ENCODE assay signal across 10 cellular contexts in the genomic region with DNA sequence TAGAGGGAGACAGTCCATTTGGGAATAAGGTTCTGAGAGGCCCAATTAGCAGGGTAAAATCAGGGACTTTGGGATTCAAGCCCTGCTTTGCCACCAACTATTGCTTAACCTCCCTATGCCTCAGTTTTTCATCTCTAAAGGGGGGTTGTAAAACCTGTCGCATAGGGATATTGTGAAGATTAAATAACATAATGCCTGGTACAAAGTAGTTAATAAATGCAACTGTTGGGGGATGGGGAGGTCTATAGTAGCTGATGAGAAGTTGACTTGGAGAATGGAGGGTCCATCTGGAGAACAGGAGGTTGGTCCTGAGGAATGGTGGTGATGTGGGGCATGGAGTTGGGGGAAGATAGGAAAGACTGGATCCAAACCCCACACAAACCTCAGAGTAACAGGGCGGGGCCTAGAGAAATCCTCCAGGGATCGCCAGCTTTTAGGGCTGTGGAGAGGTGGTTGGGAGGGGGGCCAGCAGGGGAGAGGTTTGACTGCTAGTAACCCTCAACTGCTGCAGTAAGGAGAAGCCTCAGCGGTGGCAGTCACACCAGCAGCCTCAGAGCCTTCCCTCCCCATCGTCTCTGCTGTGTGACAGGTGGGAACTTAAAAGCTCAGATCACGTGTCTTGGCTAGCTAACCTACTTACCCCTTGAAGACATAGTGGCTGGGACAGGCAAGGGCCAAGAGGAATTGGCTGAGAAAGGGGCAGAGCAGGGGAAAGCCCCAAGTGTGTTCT. TPM values are rescaled to one million over a fixed set of nuclear protein-coding genes. Genes with fewer than 3 reads are reported as not detected.
A peak's percentile ranks its signal among the peaks of the same experiment; 100 is the strongest.
DNase-seq lines count a peak whose midpoint lies in the region; ATAC-seq and TF ChIP-seq lines count a peak whose summit lies in the region.
"Had no signal": no experiment of that assay in that cellular context is flagged by ENCODE, and none has a peak within 500 bp of the region (broad histone marks: within the 10 kb centered on the region; RNA-seq: fewer than 3 reads in every experiment).

No MANE protein-coding gene starts in this region.

- H3K27ac ChIP-seq in endodermal cell (ENCODE audit: low read depth, low read length): no peak overlapping the region
- H3K27ac ChIP-seq in thymus (ENCODE audit: low read depth): peak overlapping the region; percentile 56
- H3K27ac ChIP-seq: esophagus squamous epithelium had no signal

- no peak overlapping the region for H3K9ac ChIP-seq in endodermal cell (ENCODE audit: extremely low read depth, low read length, poor library complexity, severe bottlenecking)

- no peaks in the 10 kb centered on the region for H3K36me3 Mint-ChIP-seq in activated naive CD8-positive, alpha-beta T cell
- no peaks in the 10 kb centered on the region for H3K36me3 Mint-ChIP-seq in activated naive CD8-positive, alpha-beta T cell treated with anti-CD3 and anti-CD28 coated beads for 36 hours
- H3K36me3 Mint-ChIP-seq in endodermal cell (ENCODE audit: low read depth): no peaks in the 10 kb centered on the region

- H3K9me3 ChIP-seq in endodermal cell (ENCODE audit: control insufficient read depth, low read length) (no peaks in the 10 kb centered on the region), thymus (ENCODE audit: control insufficient read depth) (no peaks in the 10 kb centered on the region)
- H3K9me3 ChIP-seq: esophagus squamous epithelium had no signal

- H3K27me3 ChIP-seq in endodermal cell (ENCODE audit: control insufficient read depth, insufficient read depth, low read length, poor library complexity, severe bottlenecking) (peaks cover 45% of the 10 kb centered on the region), thymus (ENCODE audit: control insufficient read depth, insufficient read depth) (peaks cover 24% of the 10 kb centered on the region)

- H3K9me3 Mint-ChIP-seq in activated naive CD8-positive, alpha-beta T cell (ENCODE audit: low read depth): no peaks in the 10 kb centered on the region
- H3K9me3 Mint-ChIP-seq in activated naive CD8-positive, alpha-beta T cell treated with anti-CD3 and anti-CD28 coated beads for 36 hours: no peaks in the 10 kb centered on the region
- H3K9me3 Mint-ChIP-seq in endodermal cell: no peaks in the 10 kb centered on the region

- WGBS in endodermal cell (ENCODE audit: insufficient coverage in 1 of 2, insufficient read length in 1 of 2), 2 experiments: 26 to 56% methylated on average over 4 to 6 of the region's 6 CpGs
- WGBS in thymus: 32% methylated on average over 6 of the region's 6 CpGs

- H3K27me3 Mint-ChIP-seq in activated naive CD8-positive, alpha-beta T cell: peaks cover 17% of the 10 kb centered on the region
- H3K27me3 Mint-ChIP-seq in activated naive CD8-positive, alpha-beta T cell treated with anti-CD3 and anti-CD28 coated beads for 36 hours: peaks cover 46% of the 10 kb centered on the region
- H3K27me3 Mint-ChIP-seq in endodermal cell (ENCODE audit: insufficient read depth): peaks cover 58% of the 10 kb centered on the region

- H3K4me1 ChIP-seq in endodermal cell (ENCODE audit: control insufficient read depth, insufficient read depth, low read length): peaks cover 10% of the 10 kb centered on the region
- peaks cover 23% of the 10 kb centered on the region for H3K4me1 ChIP-seq in thymus (ENCODE audit: control insufficient read depth, insufficient read depth, low read length)

- H3K36me3 ChIP-seq in endodermal cell (ENCODE audit: control insufficient read depth, insufficient read depth, low read length) (no peaks in the 10 kb centered on the region), thymus (ENCODE audit: control insufficient read depth, insufficient read depth) (no peaks in the 10 kb centered on the region)
- H3K36me3 ChIP-seq: esophagus squamous epithelium had no signal

- H3K4me3 ChIP-seq in endodermal cell (ENCODE audit: low read length): no peak overlapping the region
- H3K4me3 ChIP-seq in thymus (ENCODE audit: low read length): peak overlapping the region; percentile 63

- DNase-seq in activated naive CD8-positive, alpha-beta T cell treated with anti-CD3 and anti-CD28 coated beads for 36 hours: no peak
- DNase-seq in NCI-H69 (lab: John Stamatoyannopoulos, UW): peak; percentile 57
- DNase-seq in endodermal cell: peak; percentile 68
- no peak for DNase-seq in NCI-H2081 treated with DMSO at 0.1 percent for 48 hours (lab: John Stamatoyannopoulos, UW)
- no peak for DNase-seq in ecto neural progenitor cell (ENCODE audit: low spot score)
- DNase-seq: esophagus squamous epithelium had no signal

- ATAC-seq in HG02798 (IDR thresholded peaks at IDR 0.05; ENCODE audit: poor library complexity, unreplicated experiment): no peak

- H3K27ac Mint-ChIP-seq in activated naive CD8-positive, alpha-beta T cell: no peak overlapping the region
- no peak overlapping the region for H3K27ac Mint-ChIP-seq in activated naive CD8-positive, alpha-beta T cell treated with anti-CD3 and anti-CD28 coated beads for 36 hours
- no peak overlapping the region for H3K27ac Mint-ChIP-seq in endodermal cell

- H3K4me1 Mint-ChIP-seq in activated naive CD8-positive, alpha-beta T cell (ENCODE audit: low read depth): peaks cover 13% of the 10 kb centered on the region
- H3K4me1 Mint-ChIP-seq in activated naive CD8-positive, alpha-beta T cell treated with anti-CD3 and anti-CD28 coated beads for 36 hours: peaks cover 14% of the 10 kb centered on the region
- H3K4me1 Mint-ChIP-seq in endodermal cell: peaks cover 15% of the 10 kb centered on the region

- no peak for TF ChIP-seq CTCF in endodermal cell (conservative IDR thresholded peaks at IDR 0.05)

- peak overlapping the region; percentile 78 for H3K4me3 Mint-ChIP-seq in activated naive CD8-positive, alpha-beta T cell
- no peak overlapping the region for H3K4me3 Mint-ChIP-seq in activated naive CD8-positive, alpha-beta T cell treated with anti-CD3 and anti-CD28 coated beads for 36 hours
- H3K4me3 Mint-ChIP-seq in endodermal cell: peak overlapping the region; percentile 61

RNA-seq across cellular contexts. Expression of a gene that starts 1.1 kb away (rescaled TPM):
- total RNA-seq in activated naive CD8-positive, alpha-beta T cell treated with anti-CD3 and anti-CD28 coated beads for 36 hours: under 1 TPM; 0.12 to 0.22 TPM
- 1 to 10 TPM; 1.5 to 1.8 TPM for total RNA-seq in endodermal cell
- polyA plus RNA-seq in endodermal cell (2013, experiment 1 of 2): 1.0 TPM
- polyA plus RNA-seq in endodermal cell (2013, experiment 2 of 2): 0.83 TPM
- 2.8 TPM for polyA plus RNA-seq in thymus

RNA-seq across cellular contexts. Expression of a gene that starts 20.8 kb away (rescaled TPM):
- 10 to 100 TPM; 19.3 to 20.7 TPM for total RNA-seq in activated naive CD8-positive, alpha-beta T cell treated with anti-CD3 and anti-CD28 coated beads for 36 hours
- 10 to 100 TPM; 21.8 to 29.6 TPM for total RNA-seq in endodermal cell
- polyA plus RNA-seq in endodermal cell (2013, experiment 1 of 2): 11.7 TPM
- polyA plus RNA-seq in endodermal cell (2013, experiment 2 of 2): 9.7 TPM
- 6.5 TPM for polyA plus RNA-seq in thymus

RNA-seq across cellular contexts. Expression of a gene that starts 26.4 kb away (rescaled TPM):
- total RNA-seq in activated naive CD8-positive, alpha-beta T cell treated with anti-CD3 and anti-CD28 coated beads for 36 hours: 10 to 100 TPM; 20.3 to 21.5 TPM
- 10 to 100 TPM; 43.8 to 44.8 TPM for total RNA-seq in endodermal cell
- 30.6 TPM for polyA plus RNA-seq in endodermal cell (2013, experiment 1 of 2)
- polyA plus RNA-seq in endodermal cell (2013, experiment 2 of 2): 30.8 TPM
- polyA plus RNA-seq in thymus: 24.0 TPM

RNA-seq across cellular contexts. Expression of a gene that starts 37.5 kb away (rescaled TPM):
- not detected for total RNA-seq in activated naive CD8-positive, alpha-beta T cell treated with anti-CD3 and anti-CD28 coated beads for 36 hours
- total RNA-seq in endodermal cell: under 1 TPM; 0.11 to 0.97 TPM
- not detected for polyA plus RNA-seq in endodermal cell (2013, experiment 1 of 2)
- polyA plus RNA-seq in endodermal cell (2013, experiment 2 of 2): 0.17 TPM
- polyA plus RNA-seq in thymus: 0.07 TPM
- polyA plus RNA-seq: BJ had no signal

RNA-seq across cellular contexts. Expression of a gene that starts 40.6 kb away (rescaled TPM):
- 10 to 100 TPM; 19.3 to 20.0 TPM for total RNA-seq in activated naive CD8-positive, alpha-beta T cell treated with anti-CD3 and anti-CD28 coated beads for 36 hours
- total RNA-seq in endodermal cell: 1 to 10 TPM; 2.4 to 3.1 TPM
- polyA plus RNA-seq in endodermal cell (2013, experiment 1 of 2): 6.7 TPM
- polyA plus RNA-seq in endodermal cell (2013, experiment 2 of 2): 6.3 TPM
- 11.1 TPM for polyA plus RNA-seq in thymus

Comparison
In these comparisons a context has a peak if more than half of its experiments do, and no peak if none do; other contexts are left out.
1. DNase-seq: peak in NCI-H69 (single experiment) and endodermal cell (single experiment); none in activated naive CD8-positive, alpha-beta T cell treated with anti-CD3 and anti-CD28 coated beads for 36 hours (single experiment), NCI-H2081 treated with DMSO at 0.1 percent for 48 hours (single experiment) and ecto neural progenitor cell (single experiment).